8 cellular contexts compared by ENCODE assay signal in genomic region chr1:179080866-179081695, GRCh38. TPM values are rescaled to one million over a fixed set of nuclear protein-coding genes. Genes with fewer than 3 reads are reported as not detected.
DNase-seq lines count a peak whose midpoint lies in the region; ATAC-seq, FAIRE-seq and TF ChIP-seq lines count a peak whose summit lies in the region.

No MANE protein-coding gene starts in this region.

- H3K9me3 ChIP-seq in MM.1S (replicated peaks; ENCODE audit: insufficient read depth, low read length) (no peaks in the 10 kb centered on the region), HepG2 (ENCODE audit: low read length) (no peaks in the 10 kb centered on the region)

- CTCF ChIA-PET in HepG2 (lab: Yijun Ruan, JAX; ENCODE audit: low intra/inter-chr PET ratio, low total read pairs): no interaction called here

- TF ChIP-seq EP300 in HepG2 (IDR thresholded peaks at IDR 0.05; ENCODE audit: low read depth in 2 of 2, low read length in 2 of 2) (no peak), HepG2 (CRISPR knock-in tag; IDR thresholded peaks at IDR 0.05; ENCODE audit: borderline replicate concordance) (no peak)

- H3K4me2 ChIP-seq in MM.1S (ENCODE audit: low read depth, low read length) (peak overlapping the region; percentile 91), HepG2 (ENCODE audit: low read depth, low read length) (peak overlapping the region; percentile 96)

- BruUV-seq in HepG2 (replicated peaks; lab: Mats Ljungman, UMichigan): TSS peak; percentile 71

- H3K27me3 ChIP-seq in MM.1S (replicated peaks; ENCODE audit: insufficient read depth, low read length): no peaks in the 10 kb centered on the region
- H3K27me3 ChIP-seq in HepG2 (ENCODE audit: control insufficient read depth in 1 of 2, insufficient read depth in 2 of 2, low read length in 2 of 2): no peaks in the 10 kb centered on the region

- POLR2A ChIA-PET in HepG2 (lab: Yijun Ruan, JAX): interaction anchor here (1.6 to 3.2 kb wide), 3 partner anchors 10 to 213 kb away, joined by 6 to 20 read pairs (median 6); partner anchors contain the start of gene SOAT1

- intact Hi-C loops in HepG2 (cut with micrococcal nuclease; ENCODE audit: unreplicated experiment): loop anchor here (2.0 kb wide), 1 partner anchor 114 kb away; no protein-coding TSS in a partner anchor

- H4K20me1 ChIP-seq in MM.1S (ENCODE audit: insufficient read depth, low read length) (no peaks in the 10 kb centered on the region), HepG2 (ENCODE audit: insufficient read depth, low read length) (no peaks in the 10 kb centered on the region)

- H2AFZ ChIP-seq in MM.1S (ENCODE audit: low read length) (peak overlapping the region; percentile 20), HepG2 (ENCODE audit: low read length) (no peak overlapping the region)

- peak overlapping the region; percentile 93 for H3K27ac ChIP-seq in MM.1S (ENCODE audit: low read length)
- peak overlapping the region; percentile 77 for H3K27ac ChIP-seq in HepG2 (ENCODE audit: extremely low read length, insufficient read depth, low read length)

- FAIRE-seq in HepG2 (lab: Jason Lieb, UNC): no peak

- H3K9ac ChIP-seq in MM.1S (ENCODE audit: low read length) (peak overlapping the region; percentile 99), HepG2 (ENCODE audit: insufficient read depth, low read depth, low read length) (peak overlapping the region; percentile 79)

- in situ Hi-C loops in astrocyte of the cerebellum (cut with HindIII; ENCODE audit: low sequenced_read_pairs) (no loop called here), HepG2 (cut with HindIII; ENCODE audit: extremely low pct_ligation_motif_present, low pct_unique_long_range_greater_than_20kb) (loop anchor here (10.0 kb wide), 1 partner anchor 284 kb away; the partner anchor contains the start of gene AXDND1)

- peaks cover 9% of the 10 kb centered on the region for H3K36me3 Mint-ChIP-seq in stimulated activated naive CD8-positive, alpha-beta T cell treated with anti-CD3 and anti-CD28 coated beads, Interleukin-15, Interleukin-2, amounts not matched to agents 100 ng/mL and 50 ng/mL, for 24 hours (ENCODE audit: low read depth)

- H3K36me3 ChIP-seq in MM.1S (replicated peaks; ENCODE audit: insufficient read depth, low read length) (peaks cover 12% of the 10 kb centered on the region), HepG2 (replicated peaks in 1 of 2; ENCODE audit: control insufficient read depth in 1 of 2, insufficient read depth in 2 of 2, low read length in 2 of 2) (peaks cover under 1 to 7% of the 10 kb centered on the region in 2 experiments; a peak in 2 of 5 replicates)

- H3K4me3 ChIP-seq in MM.1S (ENCODE audit: low read length) (peak overlapping the region; percentile 57), astrocyte of the cerebellum (ENCODE audit: low read depth, low read length) (peak overlapping the region; percentile 65), HepG2 (replicated peaks in 1 of 3; ENCODE audit: insufficient read depth in 1 of 3, low read depth in 2 of 3, low read length in 3 of 3) (peak overlapping the region; percentile 58 to 86 (median 85))

- H3K4me1 Mint-ChIP-seq in stimulated activated naive CD8-positive, alpha-beta T cell treated with anti-CD3 and anti-CD28 coated beads, Interleukin-15, Interleukin-2, amounts not matched to agents 100 ng/mL and 50 ng/mL, for 24 hours (ENCODE audit: low read depth): peaks cover 33% of the 10 kb centered on the region

- no peaks in the 10 kb centered on the region for H3K27me3 Mint-ChIP-seq in stimulated activated naive CD8-positive, alpha-beta T cell treated with anti-CD3 and anti-CD28 coated beads, Interleukin-15, Interleukin-2, amounts not matched to agents 100 ng/mL and 50 ng/mL, for 24 hours

- WGBS in HepG2 (ENCODE audit: low lambda C conversion rate): 19% methylated on average over 18 of the region's 18 CpGs

- H3F3A ChIP-seq in MM.1S (ENCODE audit: insufficient read depth, low read length): peaks cover 41% of the 10 kb centered on the region

- H3K4me1 ChIP-seq in MM.1S (ENCODE audit: low read length) (peaks cover 34% of the 10 kb centered on the region), HepG2 (ENCODE audit: insufficient read depth, low read length) (peaks cover 39% of the 10 kb centered on the region)

- DNase-seq in stimulated activated CD4-positive, alpha-beta T cell treated with anti-CD3 and anti-CD28 coated beads, Interleukin-12 subunit alpha, Interleukin-12 subunit beta, amount 100 ng/mL, for 4 hours: peak; percentile 21
- DNase-seq in stimulated activated CD4-positive, alpha-beta T cell treated with anti-CD3 and anti-CD28 coated beads, Interleukin-2, amount 100 ng/mL, for 24 hours: no peak
- DNase-seq in MM.1S: peak; percentile 71
- no peak for DNase-seq in astrocyte of the cerebellum (ENCODE audit: low read depth)
- DNase-seq in HepG2 (ENCODE audit: low spot score): no peak
- no peak for DNase-seq in retina
- DNase-seq in GM03348 (ENCODE audit: low spot score): no peak

- no peaks in the 10 kb centered on the region for H3K9me3 Mint-ChIP-seq in stimulated activated naive CD8-positive, alpha-beta T cell treated with anti-CD3 and anti-CD28 coated beads, Interleukin-15, Interleukin-2, amounts not matched to agents 100 ng/mL and 50 ng/mL, for 24 hours

- H3K79me2 ChIP-seq in MM.1S (ENCODE audit: low read length) (peaks cover 45% of the 10 kb centered on the region), HepG2 (ENCODE audit: insufficient read depth, low read length) (peaks cover 16% of the 10 kb centered on the region)

- no peak for TF ChIP-seq POLR2A in HepG2 (IDR thresholded peaks at IDR 0.05; ENCODE audit: insufficient read depth in 1 of 2, low read depth in 2 of 2, low read length in 2 of 2)

- peak overlapping the region; percentile 97 for H3K4me3 Mint-ChIP-seq in stimulated activated naive CD8-positive, alpha-beta T cell treated with anti-CD3 and anti-CD28 coated beads, Interleukin-15, Interleukin-2, amounts not matched to agents 100 ng/mL and 50 ng/mL, for 24 hours

- no peaks in the 10 kb centered on the region for H3K9me2 ChIP-seq in MM.1S (replicated peaks; ENCODE audit: insufficient read depth, low read length)

- no peak for TF ChIP-seq RAD21 in HepG2 (CRISPR knock-in tag; IDR thresholded peaks at IDR 0.05)

- peak; percentile 9; the same call in 2 of the 3 replicates for ATAC-seq in HepG2

- H3K27ac Mint-ChIP-seq in stimulated activated naive CD8-positive, alpha-beta T cell treated with anti-CD3 and anti-CD28 coated beads, Interleukin-15, Interleukin-2, amounts not matched to agents 100 ng/mL and 50 ng/mL, for 24 hours: peak overlapping the region; percentile 90

- TF ChIP-seq CTCF in MM.1S (IDR thresholded peaks at IDR 0.05; ENCODE audit: low read length): no peak
- TF ChIP-seq CTCF in astrocyte of the cerebellum (IDR thresholded peaks at IDR 0.05; ENCODE audit: low read depth, low read length, missing control alignments): no peak
- TF ChIP-seq CTCF in HepG2 (CRISPR knock-in tag; IDR thresholded peaks at IDR 0.05): no peak

RNA-seq across cellular contexts. Expression of gene TOR3A, which starts 0.8 kb away (rescaled TPM):
- 21.2 and 28.4 TPM in 2 replicates for total RNA-seq in HepG2 (2016; rRNA removed; fragmentation: Illumina TruSeq; extraction: Trizol)
- total RNA-seq in HepG2 (2016; cell fraction: cytosol; rRNA removed; fragmentation: Illumina TruSeq; extraction: Trizol; ENCODE audit: low read depth): 7.9 and 11.8 TPM in 2 replicates
- total RNA-seq in HepG2 (2016; cell fraction: insoluble cytoplasmic fraction; rRNA removed; fragmentation: Illumina TruSeq; extraction: Trizol): 19.8 and 28.6 TPM in 2 replicates
- 19.8 and 22.1 TPM in 2 replicates for total RNA-seq in HepG2 (2016; cell fraction: membrane; rRNA removed; fragmentation: Illumina TruSeq; extraction: Trizol)
- total RNA-seq in HepG2 (2016; cell fraction: nucleus; rRNA removed; fragmentation: Illumina TruSeq; extraction: Trizol): 31.0 and 31.1 TPM in 2 replicates
- polyA plus RNA-seq in HepG2 (2011; rRNA removed): 14.7 and 19.0 TPM in 2 replicates
- 13.8 and 15.5 TPM in 2 replicates for polyA plus RNA-seq in HepG2 (2011; cell fraction: cytosol; rRNA removed)
- polyA plus RNA-seq in HepG2 (2011; cell fraction: nucleus; rRNA removed): 14.5 and 18.5 TPM in 2 replicates
- polyA plus RNA-seq in HepG2 (2012): 19.9 and 27.3 TPM in 2 replicates
- polyA plus RNA-seq in HepG2 (2016; cell fraction: cytosol; fragmentation: Illumina TruSeq; extraction: Trizol; ENCODE audit: low read depth): 9.2 and 13.1 TPM in 2 replicates
- 22.9 and 23.5 TPM in 2 replicates for polyA plus RNA-seq in HepG2 (2016; cell fraction: insoluble cytoplasmic fraction; fragmentation: Illumina TruSeq; extraction: Trizol; ENCODE audit: low read depth)
- 16.3 and 19.2 TPM in 2 replicates for polyA plus RNA-seq in HepG2 (2016; cell fraction: membrane; fragmentation: Illumina TruSeq; extraction: Trizol; ENCODE audit: low read depth)
- 57.8 and 63.2 TPM in 2 replicates for polyA plus RNA-seq in HepG2 (2016; cell fraction: nucleus; fragmentation: Illumina TruSeq; extraction: Trizol; ENCODE audit: insufficient read depth, low read depth)
- polyA minus RNA-seq in HepG2 (2011; rRNA and poly(A)+ RNA removed; ENCODE audit: low replicate concordance): 37.3 and 96.0 TPM in 2 replicates
- 9.6 and 11.3 TPM in 2 replicates for polyA minus RNA-seq in HepG2 (2011; cell fraction: cytosol; rRNA and poly(A)+ RNA removed)
- 7.3 and 11.7 TPM in 2 replicates for polyA minus RNA-seq in HepG2 (2011; cell fraction: nucleus; rRNA and poly(A)+ RNA removed)

RNA-seq across cellular contexts. Expression of gene FAM20B, which starts 55.4 kb away (rescaled TPM):
- 26.9 and 34.3 TPM in 2 replicates for total RNA-seq in HepG2 (2016; rRNA removed; fragmentation: Illumina TruSeq; extraction: Trizol)
- 17.9 and 21.4 TPM in 2 replicates for total RNA-seq in HepG2 (2016; cell fraction: cytosol; rRNA removed; fragmentation: Illumina TruSeq; extraction: Trizol; ENCODE audit: low read depth)
- 29.6 and 30.0 TPM in 2 replicates for total RNA-seq in HepG2 (2016; cell fraction: insoluble cytoplasmic fraction; rRNA removed; fragmentation: Illumina TruSeq; extraction: Trizol)
- 27.6 and 35.5 TPM in 2 replicates for total RNA-seq in HepG2 (2016; cell fraction: membrane; rRNA removed; fragmentation: Illumina TruSeq; extraction: Trizol)
- 19.6 and 20.8 TPM in 2 replicates for total RNA-seq in HepG2 (2016; cell fraction: nucleus; rRNA removed; fragmentation: Illumina TruSeq; extraction: Trizol)
- polyA plus RNA-seq in HepG2 (2011; rRNA removed): 13.4 and 13.8 TPM in 2 replicates
- 10.4 and 13.6 TPM in 2 replicates for polyA plus RNA-seq in HepG2 (2011; cell fraction: cytosol; rRNA removed)
- 4.9 and 6.1 TPM in 2 replicates for polyA plus RNA-seq in HepG2 (2011; cell fraction: nucleus; rRNA removed)
- polyA plus RNA-seq in HepG2 (2012): 15.3 and 18.2 TPM in 2 replicates
- polyA plus RNA-seq in HepG2 (2016; cell fraction: cytosol; fragmentation: Illumina TruSeq; extraction: Trizol; ENCODE audit: low read depth): 4.5 and 5.0 TPM in 2 replicates
- polyA plus RNA-seq in HepG2 (2016; cell fraction: insoluble cytoplasmic fraction; fragmentation: Illumina TruSeq; extraction: Trizol; ENCODE audit: low read depth): 22.3 and 22.7 TPM in 2 replicates
- 15.3 and 16.4 TPM in 2 replicates for polyA plus RNA-seq in HepG2 (2016; cell fraction: membrane; fragmentation: Illumina TruSeq; extraction: Trizol; ENCODE audit: low read depth)
- 19.1 and 20.1 TPM in 2 replicates for polyA plus RNA-seq in HepG2 (2016; cell fraction: nucleus; fragmentation: Illumina TruSeq; extraction: Trizol; ENCODE audit: insufficient read depth, low read depth)
- polyA minus RNA-seq in HepG2 (2011; rRNA and poly(A)+ RNA removed; ENCODE audit: low replicate concordance): 35.0 and 64.9 TPM in 2 replicates
- 19.3 and 22.5 TPM in 2 replicates for polyA minus RNA-seq in HepG2 (2011; cell fraction: cytosol; rRNA and poly(A)+ RNA removed)
- 13.1 and 15.4 TPM in 2 replicates for polyA minus RNA-seq in HepG2 (2011; cell fraction: nucleus; rRNA and poly(A)+ RNA removed)

Comparison
In these comparisons a context has a peak if more than half of its experiments do, and no peak if none do; other contexts are left out.
1. DNase-seq: peak in stimulated activated CD4-positive, alpha-beta T cell treated with anti-CD3 and anti-CD28 coated beads, Interleukin-12 subunit alpha, Interleukin-12 subunit beta, amount 100 ng/mL, for 4 hours (single experiment) and MM.1S (single experiment); none in stimulated activated CD4-positive, alpha-beta T cell treated with anti-CD3 and anti-CD28 coated beads, Interleukin-2, amount 100 ng/mL, for 24 hours (0 of 2), astrocyte of the cerebellum (single experiment), HepG2 (single experiment), retina (single experiment) and GM03348 (single experiment).
2. Peak in every context shown above with its lines, with median percentiles within 50 percentile points of each other: H3K4me3 ChIP-seq.